In the genomic region with DNA sequence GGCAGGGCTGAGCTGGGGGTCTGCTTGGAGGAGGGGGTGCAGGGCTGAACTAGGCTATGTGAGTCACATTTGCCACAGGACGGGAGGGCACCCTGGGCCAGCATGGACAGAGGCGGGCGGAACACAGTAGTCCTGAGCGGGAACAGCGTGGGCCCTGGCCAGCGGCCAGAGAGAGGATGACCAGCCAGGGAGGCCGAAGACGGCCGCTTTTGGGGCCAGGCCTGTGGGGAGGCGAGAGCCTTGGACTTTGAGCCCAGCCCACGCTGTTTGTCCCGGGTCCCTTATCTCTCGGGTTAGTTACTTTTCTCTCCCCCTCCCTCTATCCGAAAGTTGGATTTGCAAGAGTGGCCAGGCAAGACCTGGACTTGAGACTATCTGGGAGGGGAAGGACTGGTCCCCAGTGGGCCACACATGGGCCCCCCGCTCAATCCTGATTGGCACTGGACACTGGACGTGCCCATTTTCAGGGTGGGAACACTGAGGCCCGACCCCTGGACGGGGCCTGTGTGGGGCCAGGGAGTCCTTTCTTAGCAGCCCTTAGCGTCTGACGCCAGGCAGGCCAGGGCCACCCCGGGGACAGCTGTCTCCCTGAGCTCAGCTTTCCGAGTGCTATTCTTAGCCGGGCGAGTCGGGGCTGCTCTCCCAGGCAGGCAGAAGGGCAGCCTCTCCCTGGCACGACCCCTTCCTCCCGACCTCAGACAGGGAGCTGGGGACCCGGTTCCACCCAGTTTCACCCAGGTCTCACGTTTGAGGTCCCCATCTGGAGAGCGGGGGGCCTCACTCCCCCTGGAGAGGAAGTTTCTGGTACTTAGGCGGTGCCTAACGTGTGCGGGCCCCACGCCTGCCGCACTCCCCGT, we compare ENCODE assay signal across 1 cellular context.
TF ChIP-seq lines count a peak whose summit lies in the region.

No MANE protein-coding gene starts in this region.

TF ChIP-seq in GM23338, 12 proteins besides CTCF, POLR2A, EP300 and RAD21 (continued from another document):
- TF ChIP-seq, protein P1, sequence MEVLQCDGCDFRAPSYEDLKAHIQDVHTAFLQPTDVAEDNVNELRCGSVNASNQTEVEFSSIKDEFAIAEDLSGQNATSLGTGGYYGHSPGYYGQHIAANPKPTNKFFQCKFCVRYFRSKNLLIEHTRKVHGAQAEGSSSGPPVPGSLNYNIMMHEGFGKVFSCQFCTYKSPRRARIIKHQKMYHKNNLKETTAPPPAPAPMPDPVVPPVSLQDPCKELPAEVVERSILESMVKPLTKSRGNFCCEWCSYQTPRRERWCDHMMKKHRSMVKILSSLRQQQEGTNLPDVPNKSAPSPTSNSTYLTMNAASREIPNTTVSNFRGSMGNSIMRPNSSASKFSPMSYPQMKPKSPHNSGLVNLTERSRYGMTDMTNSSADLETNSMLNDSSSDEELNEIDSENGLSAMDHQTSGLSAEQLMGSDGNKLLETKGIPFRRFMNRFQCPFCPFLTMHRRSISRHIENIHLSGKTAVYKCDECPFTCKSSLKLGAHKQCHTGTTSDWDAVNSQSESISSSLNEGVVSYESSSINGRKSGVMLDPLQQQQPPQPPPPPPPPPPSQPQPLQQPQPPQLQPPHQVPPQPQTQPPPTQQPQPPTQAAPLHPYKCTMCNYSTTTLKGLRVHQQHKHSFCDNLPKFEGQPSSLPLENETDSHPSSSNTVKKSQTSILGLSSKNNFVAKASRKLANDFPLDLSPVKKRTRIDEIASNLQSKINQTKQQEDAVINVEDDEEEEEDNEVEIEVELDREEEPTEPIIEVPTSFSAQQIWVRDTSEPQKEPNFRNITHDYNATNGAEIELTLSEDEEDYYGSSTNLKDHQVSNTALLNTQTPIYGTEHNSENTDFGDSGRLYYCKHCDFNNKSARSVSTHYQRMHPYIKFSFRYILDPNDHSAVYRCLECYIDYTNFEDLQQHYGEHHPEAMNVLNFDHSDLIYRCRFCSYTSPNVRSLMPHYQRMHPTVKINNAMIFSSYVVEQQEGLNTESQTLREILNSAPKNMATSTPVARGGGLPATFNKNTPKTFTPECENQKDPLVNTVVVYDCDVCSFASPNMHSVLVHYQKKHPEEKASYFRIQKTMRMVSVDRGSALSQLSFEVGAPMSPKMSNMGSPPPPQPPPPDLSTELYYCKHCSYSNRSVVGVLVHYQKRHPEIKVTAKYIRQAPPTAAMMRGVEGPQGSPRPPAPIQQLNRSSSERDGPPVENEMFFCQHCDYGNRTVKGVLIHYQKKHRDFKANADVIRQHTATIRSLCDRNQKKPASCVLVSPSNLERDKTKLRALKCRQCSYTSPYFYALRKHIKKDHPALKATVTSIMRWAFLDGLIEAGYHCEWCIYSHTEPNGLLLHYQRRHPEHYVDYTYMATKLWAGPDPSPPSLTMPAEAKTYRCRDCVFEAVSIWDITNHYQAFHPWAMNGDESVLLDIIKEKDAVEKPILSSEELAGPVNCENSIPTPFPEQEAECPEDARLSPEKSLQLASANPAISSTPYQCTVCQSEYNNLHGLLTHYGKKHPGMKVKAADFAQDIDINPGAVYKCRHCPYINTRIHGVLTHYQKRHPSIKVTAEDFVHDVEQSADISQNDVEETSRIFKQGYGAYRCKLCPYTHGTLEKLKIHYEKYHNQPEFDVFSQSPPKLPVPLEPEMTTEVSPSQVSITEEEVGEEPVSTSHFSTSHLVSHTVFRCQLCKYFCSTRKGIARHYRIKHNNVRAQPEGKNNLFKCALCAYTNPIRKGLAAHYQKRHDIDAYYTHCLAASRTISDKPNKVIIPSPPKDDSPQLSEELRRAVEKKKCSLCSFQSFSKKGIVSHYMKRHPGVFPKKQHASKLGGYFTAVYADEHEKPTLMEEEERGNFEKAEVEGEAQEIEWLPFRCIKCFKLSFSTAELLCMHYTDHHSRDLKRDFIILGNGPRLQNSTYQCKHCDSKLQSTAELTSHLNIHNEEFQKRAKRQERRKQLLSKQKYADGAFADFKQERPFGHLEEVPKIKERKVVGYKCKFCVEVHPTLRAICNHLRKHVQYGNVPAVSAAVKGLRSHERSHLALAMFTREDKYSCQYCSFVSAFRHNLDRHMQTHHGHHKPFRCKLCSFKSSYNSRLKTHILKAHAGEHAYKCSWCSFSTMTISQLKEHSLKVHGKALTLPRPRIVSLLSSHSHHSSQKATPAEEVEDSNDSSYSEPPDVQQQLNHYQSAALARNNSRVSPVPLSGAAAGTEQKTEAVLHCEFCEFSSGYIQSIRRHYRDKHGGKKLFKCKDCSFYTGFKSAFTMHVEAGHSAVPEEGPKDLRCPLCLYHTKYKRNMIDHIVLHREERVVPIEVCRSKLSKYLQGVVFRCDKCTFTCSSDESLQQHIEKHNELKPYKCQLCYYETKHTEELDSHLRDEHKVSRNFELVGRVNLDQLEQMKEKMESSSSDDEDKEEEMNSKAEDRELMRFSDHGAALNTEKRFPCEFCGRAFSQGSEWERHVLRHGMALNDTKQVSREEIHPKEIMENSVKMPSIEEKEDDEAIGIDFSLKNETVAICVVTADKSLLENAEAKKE (CRISPR knock-in tag; IDR thresholded peaks at IDR 0.05), result no peak
- TF ChIP-seq STAT1 (IDR thresholded peaks at IDR 0.05; ENCODE audit: unreplicated experiment), result no peak
- TF ChIP-seq REST (IDR thresholded peaks at IDR 0.05; ENCODE audit: unreplicated experiment), result no peak
- no peak for TF ChIP-seq EZH2phosphoT487 (IDR thresholded peaks at IDR 0.05; ENCODE audit: unreplicated experiment)
- TF ChIP-seq, protein P2, sequence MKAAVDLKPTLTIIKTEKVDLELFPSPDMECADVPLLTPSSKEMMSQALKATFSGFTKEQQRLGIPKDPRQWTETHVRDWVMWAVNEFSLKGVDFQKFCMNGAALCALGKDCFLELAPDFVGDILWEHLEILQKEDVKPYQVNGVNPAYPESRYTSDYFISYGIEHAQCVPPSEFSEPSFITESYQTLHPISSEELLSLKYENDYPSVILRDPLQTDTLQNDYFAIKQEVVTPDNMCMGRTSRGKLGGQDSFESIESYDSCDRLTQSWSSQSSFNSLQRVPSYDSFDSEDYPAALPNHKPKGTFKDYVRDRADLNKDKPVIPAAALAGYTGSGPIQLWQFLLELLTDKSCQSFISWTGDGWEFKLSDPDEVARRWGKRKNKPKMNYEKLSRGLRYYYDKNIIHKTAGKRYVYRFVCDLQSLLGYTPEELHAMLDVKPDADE (IDR thresholded peaks at IDR 0.05), result no peak
- TF ChIP-seq ZNF331 (CRISPR knock-in tag; IDR thresholded peaks at IDR 0.05; ENCODE audit: low read depth), result no peak
